In the genomic region with DNA sequence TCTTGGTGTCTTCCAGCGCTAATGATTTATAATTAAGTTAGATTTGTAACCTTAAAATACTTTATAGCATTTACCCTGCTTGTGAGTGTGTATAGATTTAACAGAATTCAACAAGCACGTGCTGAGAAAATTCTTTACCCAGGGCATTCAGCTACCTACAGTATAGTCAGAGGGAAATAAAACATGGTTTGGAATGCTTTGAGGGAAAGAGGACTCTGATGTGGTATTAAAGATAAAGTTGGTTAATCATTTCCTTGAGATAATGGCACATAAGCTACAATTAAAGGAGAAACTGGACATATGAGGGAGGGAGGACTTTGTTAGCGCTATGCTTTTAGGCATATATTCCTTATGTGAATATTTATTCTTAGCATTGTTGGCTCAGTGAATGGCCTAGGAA, we compare ENCODE assay signal across 21 cellular contexts. TPM values are rescaled to one million over a fixed set of nuclear protein-coding genes. Genes with fewer than 3 reads are reported as not detected.
"Had no signal": no experiment of that assay in that cellular context is flagged by ENCODE, and none has a peak within 500 bp of the region (broad histone marks: within the 10 kb centered on the region; RNA-seq: fewer than 3 reads in every experiment).

No MANE protein-coding gene starts in this region.

- H3K36me3 ChIP-seq: colonic mucosa, neutrophil, tibial artery, upper lobe of left lung, vagina had no signal

- ATAC-seq: left lobe of liver; naive thymus-derived CD8-positive, alpha-beta T cell; right cardiac atrium; stimulated activated memory B cell treated with anti-CD40 and anti-IgM and Interleukin-4, amounts not matched to agents 10 μg/mL and 1 μg/mL and 100 μg/mL, for 72 hours had no signal

- H3K4me3 Mint-ChIP-seq: endodermal cell; naive thymus-derived CD8-positive, alpha-beta T cell; stimulated activated memory B cell treated with anti-CD40 and anti-IgM and Interleukin-4, amounts not matched to agents 10 μg/mL and 1 μg/mL and 100 μg/mL, for 72 hours; stimulated activated naive CD8-positive, alpha-beta T cell treated with anti-CD3 and anti-CD28 coated beads, Interleukin-15, Interleukin-2, amounts not matched to agents 100 ng/mL and 50 ng/mL, for 24 hours had no signal

- H3K9me3 ChIP-seq: colonic mucosa, neutrophil, tibial artery, upper lobe of left lung, vagina had no signal

- H3K27me3 Mint-ChIP-seq: naive thymus-derived CD8-positive, alpha-beta T cell; stimulated activated memory B cell treated with anti-CD40 and anti-IgM and Interleukin-4, amounts not matched to agents 10 μg/mL and 1 μg/mL and 100 μg/mL, for 72 hours had no signal

- DNase-seq: colonic mucosa; dermis blood vessel endothelial cell; endodermal cell; head of caudate nucleus; hippocampal formation; mammary epithelial cell; naive thymus-derived CD8-positive, alpha-beta T cell; posterior cingulate gyrus; right cardiac atrium; stimulated activated CD4-positive, alpha-beta T cell treated with anti-CD3 and anti-CD28 coated beads, Interleukin-4, amount 100 ng/mL, for 1 hour; stimulated activated CD8-positive, alpha-beta memory T cell treated with anti-CD3 and anti-CD28 coated beads, Interleukin-4, amount 100 ng/mL, for 48 hours; tibial artery; upper lobe of left lung had no signal

- H3K9me3 Mint-ChIP-seq: endodermal cell; naive thymus-derived CD8-positive, alpha-beta T cell; stimulated activated memory B cell treated with anti-CD40 and anti-IgM and Interleukin-4, amounts not matched to agents 10 μg/mL and 1 μg/mL and 100 μg/mL, for 72 hours had no signal

- H3K4me3 ChIP-seq: colonic mucosa, tibial artery, upper lobe of left lung, vagina had no signal

- H3K4me1 ChIP-seq: colonic mucosa, tibial artery, upper lobe of left lung, vagina had no signal

- H3K27ac ChIP-seq: colonic mucosa, neutrophil, tibial artery, upper lobe of left lung, vagina had no signal

- H3K27me3 ChIP-seq: colonic mucosa, neutrophil, tibial artery, upper lobe of left lung, vagina had no signal

- H3K27ac Mint-ChIP-seq: endodermal cell; naive thymus-derived CD8-positive, alpha-beta T cell; stimulated activated memory B cell treated with anti-CD40 and anti-IgM and Interleukin-4, amounts not matched to agents 10 μg/mL and 1 μg/mL and 100 μg/mL, for 72 hours; stimulated activated naive CD8-positive, alpha-beta T cell treated with anti-CD3 and anti-CD28 coated beads, Interleukin-15, Interleukin-2, amounts not matched to agents 100 ng/mL and 50 ng/mL, for 24 hours had no signal

- H3K36me3 Mint-ChIP-seq: naive thymus-derived CD8-positive, alpha-beta T cell; stimulated activated memory B cell treated with anti-CD40 and anti-IgM and Interleukin-4, amounts not matched to agents 10 μg/mL and 1 μg/mL and 100 μg/mL, for 72 hours had no signal

RNA-seq across cellular contexts. Expression of gene IL12RB2, which starts 26.4 kb away (rescaled TPM):
- total RNA-seq: dermis blood vessel endothelial cell; naive thymus-derived CD8-positive, alpha-beta T cell; osteoblast; pulmonary artery endothelial cell had no signal
- polyA plus RNA-seq: neural cell had no signal
